Comparison of ENCODE assay signal across 1 cellular context in the genomic region with DNA sequence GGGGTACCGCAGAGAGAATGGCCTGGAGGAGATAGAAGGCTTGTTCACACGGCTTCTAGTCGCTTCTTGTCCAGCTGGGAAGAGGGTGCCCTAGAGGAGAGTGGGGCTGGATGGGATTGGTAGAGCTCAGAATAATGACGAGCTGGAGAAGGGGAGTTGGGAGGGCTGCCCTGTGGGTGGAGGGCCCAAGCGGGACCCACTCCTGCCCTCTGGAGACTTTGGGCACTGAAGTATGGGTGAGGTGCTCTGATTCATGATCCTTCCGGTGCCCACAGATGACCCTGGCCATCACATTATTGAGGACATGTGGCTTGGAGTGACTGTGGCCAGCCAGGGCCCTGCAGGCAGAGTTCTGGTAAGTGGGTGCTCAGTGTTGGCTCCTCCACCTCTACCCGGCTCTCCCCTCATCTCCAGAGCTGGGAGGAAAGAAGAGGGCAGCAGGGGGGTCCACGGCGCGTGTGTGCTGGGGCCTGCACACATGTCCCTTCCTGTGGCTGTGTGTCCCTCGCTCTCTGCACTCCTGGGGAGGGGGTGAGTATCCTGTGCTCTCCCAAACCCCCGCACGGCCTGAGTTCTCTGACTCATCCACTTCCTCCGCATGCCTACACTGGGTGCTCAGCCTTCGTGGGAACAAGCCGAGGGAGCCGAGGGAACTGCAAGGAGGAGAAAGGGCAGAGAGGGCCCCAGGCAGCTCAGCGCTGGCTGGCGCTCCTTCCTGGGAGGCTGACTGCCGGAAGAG.
TF ChIP-seq lines count a peak whose summit lies in the region.

No MANE protein-coding gene starts in this region.

TF ChIP-seq in WTC11, 78 proteins besides CTCF, POLR2A, EP300 and RAD21 (continued from another document):
- no peak for TF ChIP-seq USF2 (CRISPR knock-in tag; IDR thresholded peaks at IDR 0.05)
- TF ChIP-seq ZBTB21 (CRISPR knock-in tag; IDR thresholded peaks at IDR 0.05; ENCODE audit: borderline replicate concordance), result no peak
- TF ChIP-seq AR (CRISPR knock-in tag; IDR thresholded peaks at IDR 0.05), result no peak
- TF ChIP-seq ZNF263 (CRISPR knock-in tag; IDR thresholded peaks at IDR 0.05; ENCODE audit: low read depth), result no peak
TF ChIP-seq in WTC11: peak in this region for 0.
